37 cellular contexts compared by ENCODE assay signal in the genomic region with DNA sequence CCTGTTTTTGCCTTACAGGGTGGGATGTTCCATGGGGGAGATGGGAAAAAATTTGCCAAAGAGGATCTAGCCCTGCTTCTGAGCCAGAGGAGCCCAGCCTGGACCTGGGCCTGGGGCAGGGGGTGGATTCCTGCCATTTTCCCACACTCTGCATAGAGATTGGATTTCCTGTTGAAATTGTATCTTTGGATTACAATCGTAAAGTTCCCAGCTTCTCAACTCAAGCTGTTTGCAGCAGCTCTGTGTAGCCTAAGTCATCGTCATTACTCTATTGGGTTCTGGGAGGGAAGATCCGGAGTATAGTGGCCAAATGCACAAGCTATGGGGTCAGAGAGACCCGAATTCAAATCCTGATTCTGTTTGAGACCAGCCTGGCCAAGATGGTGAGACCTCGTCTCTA.
"Had no signal": no experiment of that assay in that cellular context is flagged by ENCODE, and none has a peak within 500 bp of the region (broad histone marks: within the 10 kb centered on the region; RNA-seq: fewer than 3 reads in every experiment).

No MANE protein-coding gene starts in this region.

- H3K4me1 Mint-ChIP-seq: activated B cell treated with CpG ODN at 0.5 μM for 24 hours; activated CD4-positive, alpha-beta T cell treated with anti-CD3 and anti-CD28 coated beads, Interleukin-2, amount 10 ng/mL, durations not matched to agents 24 days and 14 days; activated naive CD8-positive, alpha-beta T cell treated with anti-CD3 and anti-CD28 coated beads for 36 hours; activated T-helper 17 cell treated with anti-CD3 and anti-CD28 coated beads, Interleukin-2, amount 50 U/mL, for 72 hours; central memory CD8-positive, alpha-beta T cell had no signal

- H3K9me3 Mint-ChIP-seq: activated B cell treated with CpG ODN at 0.5 μM for 24 hours; activated CD4-positive, alpha-beta memory T cell treated with anti-CD3 and anti-CD28 coated beads for 36 hours; activated CD4-positive, alpha-beta T cell treated with anti-CD3 and anti-CD28 coated beads, Interleukin-2, amount 10 ng/mL, durations not matched to agents 24 days and 14 days; activated CD8-positive, alpha-beta T cell treated with anti-CD3 and anti-CD28 coated beads for 36 hours; activated naive CD4-positive, alpha-beta T cell treated with anti-CD3 and anti-CD28 coated beads for 36 hours; activated naive CD4-positive, alpha-beta T cell treated with anti-CD3 and anti-CD28 coated beads, Interleukin-2, amount 50 U/mL, for 72 hours; activated naive CD8-positive, alpha-beta T cell treated with anti-CD3 and anti-CD28 coated beads for 36 hours; activated T-cell treated with anti-CD3 and anti-CD28 coated beads, Interleukin-2, amount 50 U/mL, for 4 hours; activated T-cell treated with anti-CD3 and anti-CD28 coated beads, Interleukin-2, amount 50 U/mL, for 72 hours; activated T-helper 1 cell treated with anti-CD3 and anti-CD28 coated beads, Interleukin-12 subunit alpha, Interleukin-12 subunit beta, Interleukin-2, Interleukin-4 antibody, amounts not matched to agents 30 ng/mL and 10 ng/mL and 1 ng/mL, durations not matched to agents 14 hours and 24 hours and 36 hours; activated T-helper 17 cell treated with anti-CD3 and anti-CD28 coated beads, Interleukin-2, amount 50 U/mL, for 72 hours; central memory CD8-positive, alpha-beta T cell; T-helper 1 cell treated with Interleukin-12 subunit alpha and Interleukin-12 subunit beta and Interleukin-4 antibody, amounts not matched to agents 30 μg/mL and 1 μg/mL, for 36 hours; T-helper 2 cell treated with Interferon-gamma antibody and Interleukin-4, amounts not matched to agents 5 μg/mL and 100 μg/mL, for 36 hours had no signal

- DNase-seq: activated B cell treated with CpG ODN at 0.5 μM for 24 hours; activated CD4-positive, alpha-beta memory T cell treated with anti-CD3 and anti-CD28 coated beads for 36 hours; activated CD4-positive, alpha-beta T cell treated with anti-CD3 and anti-CD28 coated beads for 4 hours; activated CD4-positive, alpha-beta T cell treated with anti-CD3 and anti-CD28 coated beads, Interleukin-2, amount 10 ng/mL, durations not matched to agents 24 days and 14 days; activated CD4-positive, alpha-beta T cell treated with anti-CD3 and anti-CD28 coated beads, Interleukin-2, amount 50 U/mL, for 1 hour; activated CD4-positive, alpha-beta T cell treated with anti-CD3 and anti-CD28 coated beads, Interleukin-2, amount 50 U/mL, for 4 hours; activated CD4-positive, CD25-positive, alpha-beta regulatory T cell treated with anti-CD3 and anti-CD28 coated beads, Interleukin-2, amount 50 U/mL, for 72 hours; activated CD8-positive, alpha-beta memory T cell treated with anti-CD3 and anti-CD28 coated beads, Interleukin-2, amount 50 U/mL, for 4 hours; activated CD8-positive, alpha-beta T cell treated with anti-CD3 and anti-CD28 coated beads for 36 hours; activated effector memory CD4-positive, alpha-beta T cell treated with anti-CD3 and anti-CD28 coated beads, Interleukin-2, amount 50 U/mL, for 16 hours; activated gamma-delta T cell treated with Interleukin-2 at 50 U/mL for 16 hours; activated naive CD4-positive, alpha-beta T cell; activated naive CD4-positive, alpha-beta T cell treated with anti-CD3 and anti-CD28 coated beads for 36 hours; activated naive CD4-positive, alpha-beta T cell treated with anti-CD3 and anti-CD28 coated beads, Interleukin-2, amount 50 U/mL, for 16 hours; activated naive CD8-positive, alpha-beta T cell treated with anti-CD3 and anti-CD28 coated beads for 36 hours; activated T-cell treated with anti-CD3 and anti-CD28 coated beads for 4 hours; activated T-cell treated with anti-CD3 and anti-CD28 coated beads, Interleukin-2, amount 50 U/mL, for 1 hour; activated T-cell treated with anti-CD3 and anti-CD28 coated beads, Interleukin-2, amount 50 U/mL, for 4 hours; activated T-cell treated with anti-CD3 and anti-CD28 coated beads, Interleukin-2, amount 50 U/mL, for 72 hours; adrenal gland; amniotic stem cell; aorta; body of pancreas; caudate nucleus; cerebellar nuclear complex; T-helper 1 cell; T-helper 2 cell; T-helper 9 cell had no signal

- H3K27me3 Mint-ChIP-seq: activated CD4-positive, alpha-beta memory T cell treated with anti-CD3 and anti-CD28 coated beads for 36 hours; activated CD8-positive, alpha-beta T cell treated with anti-CD3 and anti-CD28 coated beads for 36 hours; activated naive CD8-positive, alpha-beta T cell treated with anti-CD3 and anti-CD28 coated beads for 36 hours; activated T-helper 17 cell treated with anti-CD3 and anti-CD28 coated beads, Interleukin-2, amount 50 U/mL, for 72 hours had no signal

- H3K4me3 Mint-ChIP-seq: activated B cell treated with CpG ODN at 0.5 μM for 24 hours; activated CD4-positive, alpha-beta memory T cell treated with anti-CD3 and anti-CD28 coated beads for 36 hours; activated CD4-positive, alpha-beta T cell treated with anti-CD3 and anti-CD28 coated beads, Interleukin-2, amount 10 ng/mL, durations not matched to agents 24 days and 14 days; activated CD8-positive, alpha-beta T cell treated with anti-CD3 and anti-CD28 coated beads for 36 hours; activated naive CD4-positive, alpha-beta T cell treated with anti-CD3 and anti-CD28 coated beads for 36 hours; activated naive CD8-positive, alpha-beta T cell treated with anti-CD3 and anti-CD28 coated beads for 36 hours; activated T-cell treated with anti-CD3 and anti-CD28 coated beads, Interleukin-2, amount 50 U/mL, for 4 hours; activated T-cell treated with anti-CD3 and anti-CD28 coated beads, Interleukin-2, amount 50 U/mL, for 72 hours; activated T-helper 1 cell treated with anti-CD3 and anti-CD28 coated beads, Interleukin-12 subunit alpha, Interleukin-12 subunit beta, Interleukin-2, Interleukin-4 antibody, amounts not matched to agents 30 ng/mL and 10 ng/mL and 1 ng/mL, durations not matched to agents 14 hours and 24 hours and 36 hours; activated T-helper 17 cell treated with anti-CD3 and anti-CD28 coated beads, Interleukin-2, amount 50 U/mL, for 72 hours; central memory CD8-positive, alpha-beta T cell; T-helper 1 cell treated with Interleukin-12 subunit alpha and Interleukin-12 subunit beta and Interleukin-4 antibody, amounts not matched to agents 30 μg/mL and 1 μg/mL, for 36 hours; T-helper 2 cell treated with Interferon-gamma antibody and Interleukin-4, amounts not matched to agents 5 μg/mL and 100 μg/mL, for 36 hours had no signal

- H3K36me3 Mint-ChIP-seq: activated CD4-positive, alpha-beta memory T cell treated with anti-CD3 and anti-CD28 coated beads for 36 hours; activated naive CD4-positive, alpha-beta T cell treated with anti-CD3 and anti-CD28 coated beads, Interleukin-2, amount 50 U/mL, for 72 hours; activated naive CD8-positive, alpha-beta T cell treated with anti-CD3 and anti-CD28 coated beads for 36 hours had no signal

- ATAC-seq: activated CD8-positive, alpha-beta T cell treated with anti-CD3 and anti-CD28 coated beads for 36 hours; activated naive CD4-positive, alpha-beta T cell treated with anti-CD3 and anti-CD28 coated beads, Interleukin-2, amount 50 U/mL, for 72 hours; activated T-cell treated with anti-CD3 and anti-CD28 coated beads, Interleukin-2, amount 50 U/mL, for 4 hours; activated T-cell treated with anti-CD3 and anti-CD28 coated beads, Interleukin-2, amount 50 U/mL, for 72 hours; activated T-helper 17 cell treated with anti-CD3 and anti-CD28 coated beads, Interleukin-2, amount 50 U/mL, for 72 hours; body of pancreas had no signal

- H3K27ac Mint-ChIP-seq: activated B cell treated with CpG ODN at 0.5 μM for 24 hours; activated CD4-positive, alpha-beta memory T cell treated with anti-CD3 and anti-CD28 coated beads for 36 hours; activated CD4-positive, alpha-beta T cell treated with anti-CD3 and anti-CD28 coated beads, Interleukin-2, amount 10 ng/mL, durations not matched to agents 24 days and 14 days; activated CD8-positive, alpha-beta T cell treated with anti-CD3 and anti-CD28 coated beads for 36 hours; activated naive CD4-positive, alpha-beta T cell treated with anti-CD3 and anti-CD28 coated beads for 36 hours; activated naive CD4-positive, alpha-beta T cell treated with anti-CD3 and anti-CD28 coated beads, Interleukin-2, amount 50 U/mL, for 72 hours; activated naive CD8-positive, alpha-beta T cell treated with anti-CD3 and anti-CD28 coated beads for 36 hours; activated T-cell treated with anti-CD3 and anti-CD28 coated beads, Interleukin-2, amount 50 U/mL, for 72 hours; activated T-helper 1 cell treated with anti-CD3 and anti-CD28 coated beads, Interleukin-12 subunit alpha, Interleukin-12 subunit beta, Interleukin-2, Interleukin-4 antibody, amounts not matched to agents 30 ng/mL and 10 ng/mL and 1 ng/mL, durations not matched to agents 14 hours and 24 hours and 36 hours; activated T-helper 17 cell treated with anti-CD3 and anti-CD28 coated beads, Interleukin-2, amount 50 U/mL, for 72 hours; T-helper 1 cell treated with Interleukin-12 subunit alpha and Interleukin-12 subunit beta and Interleukin-4 antibody, amounts not matched to agents 30 μg/mL and 1 μg/mL, for 36 hours; T-helper 2 cell treated with Interferon-gamma antibody and Interleukin-4, amounts not matched to agents 5 μg/mL and 100 μg/mL, for 36 hours had no signal

- FAIRE-seq: astrocyte, bronchial epithelial cell, TTC549 had no signal
